ENCODE assay signal across 8 cellular contexts in the genomic region with DNA sequence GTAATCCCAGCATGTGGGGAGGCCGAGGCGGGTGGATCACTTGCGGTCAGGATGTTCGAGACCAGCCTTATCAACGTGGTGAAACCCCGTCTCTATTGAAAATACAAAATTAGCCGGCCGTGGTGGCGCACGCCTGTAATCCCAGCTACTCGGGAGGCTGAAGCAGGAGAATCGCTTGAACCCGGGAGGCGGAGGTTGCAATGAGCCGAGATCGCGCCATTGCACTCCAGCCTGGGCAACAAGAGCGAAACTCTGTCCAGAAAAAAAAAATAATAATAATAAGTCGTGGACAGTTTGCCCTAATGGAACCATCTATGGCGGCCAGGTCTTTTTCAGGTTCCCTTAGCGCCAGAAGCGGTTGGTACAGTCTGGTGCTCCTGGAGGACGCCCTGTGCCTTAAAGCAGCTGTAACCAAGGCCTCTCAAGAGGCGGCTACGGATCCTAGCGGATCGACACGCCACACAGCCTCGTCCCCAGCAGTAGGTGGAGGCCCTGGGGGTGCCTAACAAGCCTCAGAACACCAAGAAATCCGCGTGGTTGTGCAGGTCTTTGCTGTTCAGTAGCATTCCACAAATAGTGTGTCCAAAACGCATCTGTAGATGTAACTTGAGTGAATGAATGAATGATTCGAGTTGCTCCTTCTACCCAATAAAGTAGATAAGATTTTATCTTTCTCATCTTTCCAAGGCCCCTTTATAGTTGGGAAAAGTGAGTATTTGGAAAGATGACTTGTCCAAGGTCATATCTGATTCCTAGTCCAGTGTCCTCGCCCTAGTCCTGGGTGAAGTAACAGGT. TPM values are rescaled to one million over a fixed set of nuclear protein-coding genes. Genes with fewer than 3 reads are reported as not detected.
A peak's percentile ranks its signal among the peaks of the same experiment; 100 is the strongest.
DNase-seq lines count a peak whose midpoint lies in the region; FAIRE-seq and TF ChIP-seq lines count a peak whose summit lies in the region.

No MANE protein-coding gene starts in this region.

- CTCF ChIA-PET in endothelial cell of umbilical vein (lab: Charles Lee), result interaction anchor here (1.0 to 2.3 kb wide), 5 partner anchors 12 to 127 kb away, joined by 3 to 7 read pairs (median 4); no protein-coding TSS in a partner anchor

- dilution Hi-C loops in endothelial cell of umbilical vein (cut with MboI; ENCODE audit: extremely low pct_ligation_motif_present, low sequenced_read_pairs), result no loop called here

- FAIRE-seq in endothelial cell of umbilical vein (lab: Jason Lieb, UNC) (no peak), H54 (lab: Jason Lieb, UNC) (no peak)

- intact Hi-C loops in endothelial cell of umbilical vein (cut with micrococcal nuclease), result loop anchor here (5.0 kb wide), 1 partner anchor 70 kb away; a partner anchor contains a TSS

- no TSS peak for BruUV-seq in endothelial cell of umbilical vein (replicated peaks; lab: Mats Ljungman, UMichigan)

- H3K27ac ChIP-seq in SK-N-MC (0 out of 2 replicates have a peak overlapping the region, but pooled peaks have one; percentile 70), endothelial cell of umbilical vein (ENCODE audit: insufficient read depth, low read depth, low read length) (peak overlapping the region; percentile 68)

- DNase-seq in GM12864 (ENCODE audit: low read depth) (no peak), SK-N-MC (ENCODE audit: low read depth, low spot score) (no peak), endothelial cell of umbilical vein (ENCODE audit: low read depth, low spot score) (peak; percentile 43), neural crest cell (ENCODE audit: low read depth, low spot score) (no peak), iPS-NIHi7 (ENCODE audit: extremely low spot score) (no peak), H54 (ENCODE audit: insufficient read length, low spot score) (no peak), NCI-H187 treated with DMSO at 0.1 percent for 48 hours (lab: John Stamatoyannopoulos, UW) (no peak), COR-L47 (lab: John Stamatoyannopoulos, UW) (no peak)

- POLR2A ChIA-PET in endothelial cell of umbilical vein (lab: Charles Lee), result no interaction called here

- no peak for TF ChIP-seq POLR2A in endothelial cell of umbilical vein (IDR thresholded peaks at IDR 0.05; ENCODE audit: low read depth, low read length)
- no peak for TF ChIP-seq POLR2A in H54 (IDR thresholded peaks at IDR 0.05; ENCODE audit: low read depth, low read length)

- H2AFZ ChIP-seq in endothelial cell of umbilical vein (ENCODE audit: low read depth, low read length), result no peak overlapping the region

- no peaks in the 10 kb centered on the region for H3K27me3 Mint-ChIP-seq in neural crest cell (ENCODE audit: low read depth)

- no peaks in the 10 kb centered on the region for H3K9me3 ChIP-seq in SK-N-MC (ENCODE audit: low read depth, low read length)
- no peaks in the 10 kb centered on the region for H3K9me3 ChIP-seq in endothelial cell of umbilical vein (replicated peaks; ENCODE audit: control insufficient read depth, insufficient read depth, low read length)

- no peaks in the 10 kb centered on the region for H4K20me1 ChIP-seq in endothelial cell of umbilical vein (replicated peaks; ENCODE audit: control insufficient read depth, extremely low read depth, insufficient read depth, low read length)

- H3K36me3 ChIP-seq in SK-N-MC (ENCODE audit: insufficient read depth, low read length) (peaks cover 27% of the 10 kb centered on the region), endothelial cell of umbilical vein (ENCODE audit: control insufficient read depth in 2 of 2, extremely low read depth in 1 of 2, insufficient read depth in 2 of 2, low read length in 2 of 2) (peaks cover 11 to 17% of the 10 kb centered on the region in 2 experiments)

- peaks cover 30% of the 10 kb centered on the region for H3K4me1 Mint-ChIP-seq in neural crest cell

- peaks cover 27% of the 10 kb centered on the region for H3K4me1 ChIP-seq in endothelial cell of umbilical vein (ENCODE audit: control insufficient read depth, extremely low read depth, insufficient read depth, low read length)

- no peaks in the 10 kb centered on the region for H3K27me3 ChIP-seq in endothelial cell of umbilical vein (ENCODE audit: control insufficient read depth in 2 of 2, insufficient read depth in 2 of 2, low read length in 2 of 2)

- peaks cover 56% of the 10 kb centered on the region for H3K79me2 ChIP-seq in endothelial cell of umbilical vein (ENCODE audit: control insufficient read depth, insufficient read depth, low read length)

- peak overlapping the region; percentile 95 for H3K4me3 Mint-ChIP-seq in neural crest cell

- H3K9ac ChIP-seq in SK-N-MC (ENCODE audit: insufficient read length) (peak overlapping the region; percentile 89), endothelial cell of umbilical vein (replicated peaks; ENCODE audit: extremely low read depth, insufficient read depth, low read length) (peak overlapping the region; percentile 82)

- H3K4me2 ChIP-seq in endothelial cell of umbilical vein (ENCODE audit: insufficient read depth, low read length), result peak overlapping the region; percentile 80

- peak overlapping the region; percentile 94 for H3K27ac Mint-ChIP-seq in neural crest cell (ENCODE audit: unreplicated experiment)

- H3K9me3 Mint-ChIP-seq in neural crest cell, result no peaks in the 10 kb centered on the region

- no peaks in the 10 kb centered on the region for H3K9me1 ChIP-seq in endothelial cell of umbilical vein (replicated peaks; ENCODE audit: control insufficient read depth, extremely low read depth, insufficient read depth, low read length)

- peaks cover 13% of the 10 kb centered on the region for H3K36me3 Mint-ChIP-seq in neural crest cell (ENCODE audit: low read depth)

- TF ChIP-seq CTCF in GM12864 (IDR thresholded peaks at IDR 0.05; ENCODE audit: low read depth, low read length, missing control alignments) (no peak), endothelial cell of umbilical vein (IDR thresholded peaks at IDR 0.05; ENCODE audit: extremely low read depth in 1 of 2, insufficient read depth in 1 of 2, low read depth in 1 of 2, low read length in 2 of 2) (no peak), neural crest cell (conservative IDR thresholded peaks at IDR 0.05) (no peak)

- peak overlapping the region; percentile 71 for H3K4me3 ChIP-seq in GM12864 (ENCODE audit: low read depth, low read length)
- H3K4me3 ChIP-seq in SK-N-MC, result peak overlapping the region; percentile 82
- peak overlapping the region; percentile 74 to 86 (median 75) for H3K4me3 ChIP-seq in endothelial cell of umbilical vein (replicated peaks in 1 of 3; ENCODE audit: insufficient read depth in 1 of 3, low read depth in 1 of 3, low read length in 3 of 3)

TF ChIP-seq in endothelial cell of umbilical vein, 7 proteins besides CTCF, POLR2A, EP300 and RAD21 (continues in another document):
- TF ChIP-seq JUN (IDR thresholded peaks at IDR 0.05; ENCODE audit: borderline replicate concordance, insufficient read depth, insufficient read length, low read depth) (no peak), GATA2 (IDR thresholded peaks at IDR 0.05; ENCODE audit: insufficient read depth, insufficient read length, low read depth, low read length) (no peak), FOS (IDR thresholded peaks at IDR 0.05; ENCODE audit: borderline replicate concordance, insufficient read depth, low read length) (no peak), EZH2 (IDR thresholded peaks at IDR 0.05; ENCODE audit: borderline replicate concordance, low read depth, low read length, severe bottlenecking) (no peak), POLR2AphosphoS5 (IDR thresholded peaks at IDR 0.05; ENCODE audit: insufficient read depth, low read depth, low read length) (no peak)

RNA-seq across cellular contexts. Expression of a gene that starts 1.0 kb away (rescaled TPM):
- total RNA-seq in endothelial cell of umbilical vein (357 and 375 TPM in 2 replicates), neural crest cell (313 and 337 TPM in 2 replicates)
- 372 and 375 TPM in 2 replicates for polyA plus RNA-seq in endothelial cell of umbilical vein
- polyA plus RNA-seq in endothelial cell of umbilical vein (2011; cell fraction: cytosol; rRNA removed), result 404 and 435 TPM in 2 replicates
- polyA plus RNA-seq in endothelial cell of umbilical vein (2011; cell fraction: nucleus; rRNA removed), result 176 and 177 TPM in 2 replicates
- 424 and 476 TPM in 2 replicates for polyA plus RNA-seq in endothelial cell of umbilical vein (2012)
- polyA minus RNA-seq in endothelial cell of umbilical vein, result 299 and 337 TPM in 2 replicates
- polyA minus RNA-seq in endothelial cell of umbilical vein (2011; cell fraction: cytosol; rRNA and poly(A)+ RNA removed), result 244 TPM
- polyA minus RNA-seq in endothelial cell of umbilical vein (2011; cell fraction: nucleus; rRNA and poly(A)+ RNA removed), result 55.8 and 60.8 TPM in 2 replicates

RNA-seq across cellular contexts. Expression of a gene that starts 18.8 kb away (rescaled TPM):
- total RNA-seq in endothelial cell of umbilical vein (43.6 and 50.7 TPM in 2 replicates), neural crest cell (40.3 and 41.8 TPM in 2 replicates)
- 47.6 and 52.9 TPM in 2 replicates for polyA plus RNA-seq in endothelial cell of umbilical vein
- polyA plus RNA-seq in endothelial cell of umbilical vein (2011; cell fraction: cytosol; rRNA removed), result 65.1 and 71.5 TPM in 2 replicates
- polyA plus RNA-seq in endothelial cell of umbilical vein (2011; cell fraction: nucleus; rRNA removed), result 32.8 and 36.5 TPM in 2 replicates
- polyA plus RNA-seq in endothelial cell of umbilical vein (2012), result 53.4 and 74.3 TPM in 2 replicates
- polyA minus RNA-seq in endothelial cell of umbilical vein, result 22.0 and 29.5 TPM in 2 replicates
- 34.4 TPM for polyA minus RNA-seq in endothelial cell of umbilical vein (2011; cell fraction: cytosol; rRNA and poly(A)+ RNA removed)
- polyA minus RNA-seq in endothelial cell of umbilical vein (2011; cell fraction: nucleus; rRNA and poly(A)+ RNA removed), result 11.1 and 17.5 TPM in 2 replicates

RNA-seq across cellular contexts. Expression of a gene that starts 19.0 kb away (rescaled TPM):
- total RNA-seq in endothelial cell of umbilical vein (52.0 and 53.2 TPM in 2 replicates), neural crest cell (58.1 and 58.2 TPM in 2 replicates)
- polyA plus RNA-seq in endothelial cell of umbilical vein, result 125 and 141 TPM in 2 replicates
- 68.6 and 70.6 TPM in 2 replicates for polyA plus RNA-seq in endothelial cell of umbilical vein (2011; cell fraction: cytosol; rRNA removed)
- polyA plus RNA-seq in endothelial cell of umbilical vein (2011; cell fraction: nucleus; rRNA removed), result 68.5 and 71.9 TPM in 2 replicates
- 45.3 and 45.4 TPM in 2 replicates for polyA plus RNA-seq in endothelial cell of umbilical vein (2012)
- polyA minus RNA-seq in endothelial cell of umbilical vein, result 120 and 142 TPM in 2 replicates
- 52.4 TPM for polyA minus RNA-seq in endothelial cell of umbilical vein (2011; cell fraction: cytosol; rRNA and poly(A)+ RNA removed)
- polyA minus RNA-seq in endothelial cell of umbilical vein (2011; cell fraction: nucleus; rRNA and poly(A)+ RNA removed), result 34.2 and 41.0 TPM in 2 replicates

RNA-seq across cellular contexts. Expression of a gene that starts 25.8 kb away (rescaled TPM):
- total RNA-seq in endothelial cell of umbilical vein (35.8 and 40.9 TPM in 2 replicates), neural crest cell (42.1 and 42.6 TPM in 2 replicates)
- 11.9 and 13.6 TPM in 2 replicates for polyA plus RNA-seq in endothelial cell of umbilical vein
- polyA plus RNA-seq in endothelial cell of umbilical vein (2011; cell fraction: cytosol; rRNA removed), result 10.3 and 10.9 TPM in 2 replicates
- polyA plus RNA-seq in endothelial cell of umbilical vein (2011; cell fraction: nucleus; rRNA removed), result 45.6 and 45.9 TPM in 2 replicates
- 22.5 and 22.6 TPM in 2 replicates for polyA plus RNA-seq in endothelial cell of umbilical vein (2012)
- polyA minus RNA-seq in endothelial cell of umbilical vein, result 25.5 and 35.2 TPM in 2 replicates
- polyA minus RNA-seq in endothelial cell of umbilical vein (2011; cell fraction: cytosol; rRNA and poly(A)+ RNA removed), result 25.8 TPM
- polyA minus RNA-seq in endothelial cell of umbilical vein (2011; cell fraction: nucleus; rRNA and poly(A)+ RNA removed), result 28.9 and 36.4 TPM in 2 replicates
